17 cellular contexts compared by ENCODE assay signal in the genomic region with DNA sequence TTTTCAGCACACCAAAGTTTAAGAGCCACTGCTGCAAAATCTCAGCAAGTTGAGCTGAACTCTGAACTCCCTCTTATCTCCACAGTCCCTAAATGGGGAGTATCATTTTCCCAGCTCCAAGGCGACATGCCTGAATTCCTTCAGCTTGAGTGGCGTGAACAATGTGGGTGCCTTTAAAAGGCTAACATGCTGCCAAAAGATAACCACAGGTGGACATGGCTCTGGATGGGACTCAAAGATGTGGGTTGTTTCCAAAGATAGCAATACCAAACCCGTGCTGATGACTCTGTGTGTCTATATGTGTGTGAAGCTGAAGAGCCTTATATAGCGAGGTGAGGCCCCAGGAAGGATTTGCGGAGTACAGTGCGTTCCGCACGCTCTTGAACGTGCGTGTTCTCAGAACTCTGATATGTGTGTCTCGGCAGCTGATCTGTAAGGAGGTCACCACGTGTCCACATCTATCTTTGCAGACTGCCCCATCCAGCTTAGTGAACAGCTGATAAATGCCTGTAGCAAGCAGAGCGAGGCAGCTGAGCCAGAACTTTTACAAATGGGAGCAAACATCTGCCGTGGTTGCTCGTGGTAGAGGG.
"Had no signal": no experiment of that assay in that cellular context is flagged by ENCODE, and none has a peak within 500 bp of the region (broad histone marks: within the 10 kb centered on the region; RNA-seq: fewer than 3 reads in every experiment).

No MANE protein-coding gene starts in this region.

- FAIRE-seq: astrocyte, bronchial epithelial cell, colon, endometrium had no signal

- H3K4me3 ChIP-seq: lower lobe of right lung, ovary, skin epidermis, transverse colon had no signal

- H3K27ac ChIP-seq: lower lobe of right lung, ovary, skin epidermis, transverse colon had no signal

- H3K4me1 Mint-ChIP-seq: activated naive CD4-positive, alpha-beta T cell treated with anti-CD3 and anti-CD28 coated beads, Interleukin-2, amount 10 ng/mL, durations not matched to agents 7 days and 5 days had no signal

- DNase-seq: activated CD4-positive, alpha-beta T cell treated with anti-CD3 and anti-CD28 coated beads, Interleukin-2, amount 50 U/mL, for 48 hours; activated CD4-positive, CD25-positive, alpha-beta regulatory T cell treated with anti-CD3 and anti-CD28 coated beads, Interleukin-2, amount 50 U/mL, for 72 hours; activated naive CD4-positive, alpha-beta T cell treated with anti-CD3 and anti-CD28 coated beads, Interleukin-2, amount 10 ng/mL, durations not matched to agents 7 days and 5 days; hypothalamus; kidney glomerular epithelial cell; lower lobe of right lung; ovary; stimulated activated CD4-positive, alpha-beta T cell treated with anti-CD3 and anti-CD28 coated beads, Interleukin-4, amount 100 ng/mL, for 4 hours; stimulated activated CD8-positive, alpha-beta memory T cell treated with anti-CD3 and anti-CD28 coated beads, Interleukin-4, amount 100 ng/mL, for 48 hours; stimulated activated naive CD8-positive, alpha-beta T cell treated with anti-CD3 and anti-CD28 coated beads, Interleukin-15, Interleukin-2, amounts not matched to agents 100 U/mL and 50 U/mL, for 24 hours; transverse colon had no signal

- H3K36me3 Mint-ChIP-seq: activated naive CD4-positive, alpha-beta T cell treated with anti-CD3 and anti-CD28 coated beads, Interleukin-2, amount 10 ng/mL, durations not matched to agents 7 days and 5 days had no signal

- H3K9me3 Mint-ChIP-seq: activated naive CD4-positive, alpha-beta T cell treated with anti-CD3 and anti-CD28 coated beads, Interleukin-2, amount 10 ng/mL, durations not matched to agents 7 days and 5 days had no signal

- H3K9me3 ChIP-seq: lower lobe of right lung, ovary, transverse colon had no signal

- H3K27me3 ChIP-seq: ovary, transverse colon had no signal

- H3K27ac Mint-ChIP-seq: activated naive CD4-positive, alpha-beta T cell treated with anti-CD3 and anti-CD28 coated beads, Interleukin-2, amount 10 ng/mL, durations not matched to agents 7 days and 5 days had no signal

- ATAC-seq: lower lobe of right lung; stimulated activated naive CD8-positive, alpha-beta T cell treated with anti-CD3 and anti-CD28 coated beads, Interleukin-15, Interleukin-2, amounts not matched to agents 100 U/mL and 50 U/mL, for 24 hours had no signal

- H3K36me3 ChIP-seq: lower lobe of right lung, ovary, transverse colon had no signal

- H3K4me3 Mint-ChIP-seq: activated naive CD4-positive, alpha-beta T cell treated with anti-CD3 and anti-CD28 coated beads, Interleukin-2, amount 10 ng/mL, durations not matched to agents 7 days and 5 days; neural crest cell had no signal
